Comparison of ENCODE assay signal across 18 cellular contexts in the genomic region with DNA sequence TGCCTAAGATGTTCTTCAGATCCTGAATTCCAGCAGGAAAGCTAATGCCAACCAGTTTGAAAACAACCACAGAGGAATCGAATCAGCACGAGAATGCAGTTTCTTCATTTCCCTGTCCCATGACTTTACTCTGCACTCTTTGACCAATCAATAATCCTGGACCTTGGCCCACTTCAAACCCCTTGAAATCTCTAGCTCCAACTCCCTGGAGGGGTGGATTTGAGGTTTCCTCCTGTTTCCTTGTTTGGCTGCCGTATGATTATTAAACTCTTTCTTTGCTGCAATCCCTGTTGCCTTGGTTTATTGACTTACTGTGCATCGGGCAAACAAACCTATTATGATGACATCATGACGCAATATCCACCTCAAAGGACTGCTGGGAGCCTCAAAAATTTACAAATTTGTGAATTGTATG.
DNase-seq lines count a peak whose midpoint lies in the region; ATAC-seq, FAIRE-seq and TF ChIP-seq lines count a peak whose summit lies in the region.
"Had no signal": no experiment of that assay in that cellular context is flagged by ENCODE, and none has a peak within 500 bp of the region (broad histone marks: within the 10 kb centered on the region; RNA-seq: fewer than 3 reads in every experiment).

No MANE protein-coding gene starts in this region.

- intact Hi-C loops in K562 (cut with micrococcal nuclease) (no loop called here), thyroid gland (cut with DNase I) (no loop called here)

- H3K27me3 ChIP-seq in K562 (ENCODE audit: control insufficient read depth in 2 of 2, insufficient read depth in 2 of 2, low read length in 2 of 2) = no peaks in the 10 kb centered on the region
- H3K27me3 ChIP-seq in thyroid gland = no peaks in the 10 kb centered on the region
- H3K27me3 ChIP-seq in brain microvascular endothelial cell (replicated peaks) = no peaks in the 10 kb centered on the region
- H3K27me3 ChIP-seq: colonic mucosa had no signal

- H3K9ac ChIP-seq in K562 (ENCODE audit: insufficient read depth in 1 of 2, low read depth in 2 of 2, low read length in 2 of 2) = no peak overlapping the region
- H3K9ac ChIP-seq: SK-N-SH had no signal

- TF ChIP-seq EP300 in K562 (IDR thresholded peaks at IDR 0.05; ENCODE audit: low read length) = no peak

- H3K27ac ChIP-seq in K562 (ENCODE audit: extremely low read depth, low read depth, low read length) = no peak overlapping the region
- H3K27ac ChIP-seq in thyroid gland = peak overlapping the region in 2 of 3 donors; percentile 1 to 6
- H3K27ac ChIP-seq in brain microvascular endothelial cell = no peak overlapping the region
- H3K27ac ChIP-seq: 22Rv1, colonic mucosa, psoas muscle had no signal

- no peaks in the 10 kb centered on the region for H4K20me1 ChIP-seq in K562 (replicated peaks; ENCODE audit: control insufficient read depth, insufficient read depth, low read length)

- H3K9me1 ChIP-seq in K562 (ENCODE audit: control insufficient read depth, insufficient read depth, low read length) = no peaks in the 10 kb centered on the region

- no peaks in the 10 kb centered on the region for H3K9me3 ChIP-seq in K562 (replicated peaks; ENCODE audit: control insufficient read depth, insufficient read depth, low read depth, low read length)
- H3K9me3 ChIP-seq in thyroid gland = no peaks in the 10 kb centered on the region
- H3K9me3 ChIP-seq: colonic mucosa, psoas muscle, SK-N-SH had no signal

- TF ChIP-seq RAD21 in K562 (CRISPR knock-in tag; conservative IDR thresholded peaks at IDR 0.05 in 1 of 2, IDR thresholded peaks at IDR 0.05 in 1 of 2) = no peak

- WGBS in K562 (ENCODE audit: insufficient coverage, low coverage, missing lambda C conversion rate) = 56% methylated on average over 5 of the region's 5 CpGs
- whole genome bisulfite sequencing in thyroid gland, 2 donors = 77 to 85% methylated on average over 5 of the region's 5 CpGs

- no peak for FAIRE-seq in K562 (lab: Jason Lieb, UNC)
- FAIRE-seq: TTC549 had no signal

- in situ Hi-C loops in K562 (cut with MboI) (no loop called here), brain microvascular endothelial cell (cut with HindIII; ENCODE audit: low pct_ligation_motif_present, low sequenced_read_pairs) (no loop called here)

- no peak overlapping the region for H3K4me3 ChIP-seq in K562
- no peak overlapping the region for H3K4me3 ChIP-seq in thyroid gland (replicated peaks in 1 of 3)
- no peak overlapping the region for H3K4me3 ChIP-seq in brain microvascular endothelial cell (ENCODE audit: low read depth, low read length)
- H3K4me3 ChIP-seq: colonic mucosa, GM23338, psoas muscle had no signal

- BruUV-seq in K562 (replicated peaks; lab: Mats Ljungman, UMichigan) = no TSS peak

- H3K4me1 ChIP-seq in K562 (replicated peaks in 1 of 2; ENCODE audit: control insufficient read depth in 2 of 2, insufficient read depth in 2 of 2, low read length in 2 of 2) (peaks cover 0 to 8% of the 10 kb centered on the region in 2 experiments; a peak in 3 of 5 replicates), thyroid gland (peaks cover 5 to 14% of the 10 kb centered on the region in 2 donors)
- H3K4me1 ChIP-seq: colonic mucosa, psoas muscle had no signal

- TF ChIP-seq CTCF in K562 (IDR thresholded peaks at IDR 0.05 in 2 of 3, conservative IDR thresholded peaks at IDR 0.05 in 1 of 3; ENCODE audit: insufficient read depth in 2 of 3, low read depth in 1 of 3, low read length in 3 of 3) (no peak), thyroid gland (IDR thresholded peaks at IDR 0.05) (no peak), brain microvascular endothelial cell (IDR thresholded peaks at IDR 0.05; ENCODE audit: low read depth, low read length, missing control alignments) (no peak)

- POLR2A ChIA-PET in K562 (lab: Yijun Ruan, JAX) = no interaction called here

- DNase-seq in DMS53 (lab: John Stamatoyannopoulos, UW) (peak; percentile 52), DMS53 treated with DMSO at 0.1 percent for 48 hours (lab: John Stamatoyannopoulos, UW; ENCODE audit: unreplicated experiment) (no peak), K562 (ENCODE audit: extremely low read depth in 1 of 4, low spot score in 3 of 4) (no peak), iris pigment epithelial cell (ENCODE audit: low read depth) (peak; percentile 15), thyroid gland (no peak), brain microvascular endothelial cell (no peak), cortex of kidney (lab: John Stamatoyannopoulos, UW) (no peak)
- DNase-seq: activated CD4-positive, alpha-beta memory T cell treated with anti-CD3 and anti-CD28 coated beads, Interleukin-2, amount 10 ng/mL, durations not matched to agents 7 days and 5 days; CD4-positive, CD25-positive, alpha-beta regulatory T cell; colonic mucosa; NCI-H146; NCI-H345; psoas muscle; SK-N-SH had no signal

- ATAC-seq in K562 (no peak), GM21576 (IDR thresholded peaks at IDR 0.05; ENCODE audit: unreplicated experiment) (no peak)
- ATAC-seq: GM23338 had no signal

- H3K36me3 ChIP-seq in K562 (ENCODE audit: control insufficient read depth, insufficient read depth, low read length) (no peaks in the 10 kb centered on the region), thyroid gland (no peaks in the 10 kb centered on the region), brain microvascular endothelial cell (replicated peaks) (no peaks in the 10 kb centered on the region)
- H3K36me3 ChIP-seq: colonic mucosa had no signal

- TF ChIP-seq POLR2A in K562 (conservative IDR thresholded peaks at IDR 0.05) (no peak), thyroid gland (IDR thresholded peaks at IDR 0.05) (no peak)

- H3K4me2 ChIP-seq in K562 (ENCODE audit: insufficient read depth, low read length) = no peak overlapping the region
- H3K4me2 ChIP-seq: GM23338, SK-N-SH had no signal

- H2AFZ ChIP-seq in K562 (ENCODE audit: low read depth, low read length) = 0 out of 2 replicates have a peak overlapping the region, but pooled peaks have one; percentile 9
- H2AFZ ChIP-seq: GM23338 had no signal

- no peaks in the 10 kb centered on the region for H3K79me2 ChIP-seq in K562 (ENCODE audit: control insufficient read depth, insufficient read depth, low read length)

- CTCF ChIA-PET in K562 (lab: Yijun Ruan, JAX; ENCODE audit: low intra/inter-chr PET ratio) = no interaction called here

TF ChIP-seq in K562, 482 proteins besides CTCF, POLR2A, EP300 and RAD21:
- TF ChIP-seq ATF7 (IDR thresholded peaks at IDR 0.05) (peak; percentile 53; the same call in 1 of the 2 replicates), CEBPB (tag; IDR thresholded peaks at IDR 0.05) (peak; percentile 61; the same call in 1 of the 2 replicates), CAMTA2 (CRISPR knock-in tag; conservative IDR thresholded peaks at IDR 0.05) (no peak), ZNF589 (CRISPR knock-in tag; IDR thresholded peaks at IDR 0.05; ENCODE audit: low read depth) (no peak), EWSR1 (IDR thresholded peaks at IDR 0.05; ENCODE audit: borderline replicate concordance, low read depth, partially characterized antibody) (no peak), XRCC5 (IDR thresholded peaks at IDR 0.05; ENCODE audit: low read depth, low read length) (no peak), ZNF384 (IDR thresholded peaks at IDR 0.05; ENCODE audit: low read depth, low read length) (no peak), TRIM24 (IDR thresholded peaks at IDR 0.05) (peak; percentile 50 to 58; a peak in 2 of 4 replicates), LEF1 (IDR thresholded peaks at IDR 0.05) (no peak), CEBPG (CRISPR knock-in tag; IDR thresholded peaks at IDR 0.05) (peak; percentile 57), CEBPG (tag; conservative IDR thresholded peaks at IDR 0.05 in 1 of 2, IDR thresholded peaks at IDR 0.05 in 1 of 2) (peak; percentile 64 to 94), JUNB (CRISPR knock-in tag; conservative IDR thresholded peaks at IDR 0.05) (no peak), MAZ (CRISPR knock-in tag; conservative IDR thresholded peaks at IDR 0.05 in 1 of 2, IDR thresholded peaks at IDR 0.05 in 1 of 2) (no peak)
- TF ChIP-seq, protein P1, sequence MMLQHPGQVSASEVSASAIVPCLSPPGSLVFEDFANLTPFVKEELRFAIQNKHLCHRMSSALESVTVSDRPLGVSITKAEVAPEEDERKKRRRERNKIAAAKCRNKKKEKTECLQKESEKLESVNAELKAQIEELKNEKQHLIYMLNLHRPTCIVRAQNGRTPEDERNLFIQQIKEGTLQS (IDR thresholded peaks at IDR 0.05) = peak; percentile 76
- TF ChIP-seq, protein P1 (CRISPR knock-in tag; conservative IDR thresholded peaks at IDR 0.05) = no peak
- TF ChIP-seq, protein P2, sequence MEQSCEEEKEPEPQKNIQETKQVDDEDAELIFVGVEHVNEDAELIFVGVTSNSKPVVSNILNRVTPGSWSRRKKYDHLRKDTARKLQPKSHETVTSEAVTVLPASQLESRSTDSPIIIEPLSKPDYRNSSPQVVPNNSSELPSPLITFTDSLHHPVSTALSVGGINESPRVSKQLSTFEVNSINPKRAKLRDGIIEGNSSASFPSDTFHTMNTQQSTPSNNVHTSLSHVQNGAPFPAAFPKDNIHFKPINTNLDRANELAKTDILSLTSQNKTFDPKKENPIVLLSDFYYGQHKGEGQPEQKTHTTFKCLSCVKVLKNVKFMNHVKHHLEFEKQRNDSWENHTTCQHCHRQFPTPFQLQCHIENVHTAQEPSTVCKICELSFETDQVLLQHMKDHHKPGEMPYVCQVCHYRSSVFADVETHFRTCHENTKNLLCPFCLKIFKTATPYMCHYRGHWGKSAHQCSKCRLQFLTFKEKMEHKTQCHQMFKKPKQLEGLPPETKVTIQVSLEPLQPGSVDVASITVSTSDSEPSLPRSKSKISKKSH (CRISPR knock-in tag; IDR thresholded peaks at IDR 0.05) = no peak

Comparison
In these comparisons a context has a peak if more than half of its experiments do, and no peak if none do; other contexts are left out.
1. DNase-seq: peak in DMS53 (single experiment) and iris pigment epithelial cell (single experiment); none in DMS53 treated with DMSO at 0.1 percent for 48 hours (single experiment), K562 (0 of 4), thyroid gland (0 of 2), brain microvascular endothelial cell (single experiment) and cortex of kidney (single experiment).
2. H3K27ac ChIP-seq: peak in thyroid gland (2 of 3); none in K562 (single experiment) and brain microvascular endothelial cell (single experiment).